13 cellular contexts compared by ENCODE assay signal in genomic region chr9:121989010-121989409, GRCh38.
DNase-seq lines count a peak whose midpoint lies in the region; ATAC-seq and TF ChIP-seq lines count a peak whose summit lies in the region.
"Had no signal": no experiment of that assay in that cellular context is flagged by ENCODE, and none has a peak within 500 bp of the region (broad histone marks: within the 10 kb centered on the region; RNA-seq: fewer than 3 reads in every experiment).

No MANE protein-coding gene starts in this region.

- WGBS in tibial nerve, 2 donors, result 57 to 62% methylated on average over 13 of the region's 13 CpGs

- H3K4me3 ChIP-seq in tibial nerve, result no peak overlapping the region
- H3K4me3 ChIP-seq: ovary had no signal

- TF ChIP-seq EP300 in tibial nerve (IDR thresholded peaks at IDR 0.05), result no peak

- no peak overlapping the region for H3K27ac ChIP-seq in tibial nerve
- H3K27ac ChIP-seq: ovary had no signal

- ATAC-seq in GM19324 (IDR thresholded peaks at IDR 0.05; ENCODE audit: low FRiP score, unreplicated experiment) (no peak), HG02763 (IDR thresholded peaks at IDR 0.05; ENCODE audit: unreplicated experiment) (no peak)
- ATAC-seq: left lobe of liver, Right ventricle myocardium inferior had no signal

- no peaks in the 10 kb centered on the region for H3K27me3 ChIP-seq in tibial nerve
- H3K27me3 ChIP-seq: ovary had no signal

- TF ChIP-seq POLR2A in tibial nerve (IDR thresholded peaks at IDR 0.05), result no peak

- H3K9me3 ChIP-seq in tibial nerve, result no peaks in the 10 kb centered on the region
- H3K9me3 ChIP-seq: ovary had no signal

- no peak for TF ChIP-seq CTCF in tibial nerve (IDR thresholded peaks at IDR 0.05)
- TF ChIP-seq CTCF in GM20000 (IDR thresholded peaks at IDR 0.05; ENCODE audit: extremely low read depth, missing control alignments), result no peak

- H3K36me3 ChIP-seq in tibial nerve, result peaks cover 0 to 8% (median 0%) of the 10 kb centered on the region in 3 donors
- H3K36me3 ChIP-seq: ovary had no signal

- in situ Hi-C loops in ACHN (cut with HindIII; ENCODE audit: low pct_ligation_motif_present, low pct_unique_long_range_greater_than_20kb, low sequenced_read_pairs), result no loop called here

- H3K4me1 ChIP-seq in tibial nerve, result peaks cover 0 to 37% (median 1%) of the 10 kb centered on the region in 4 donors

- DNase-seq in ACHN (peak; percentile 2), HT1080 (ENCODE audit: low read depth) (peak; percentile 47), cerebellum (ENCODE audit: low spot score) (peak; percentile 45), left kidney (ENCODE audit: low read depth, low spot score) (peak; percentile 76), tibial nerve (ENCODE audit: low spot score in 2 of 2) (no peak), GM20000 (ENCODE audit: low spot score) (no peak)
- DNase-seq: activated T-cell treated with anti-CD3 and anti-CD28 coated beads, Interleukin-2, amount 50 U/mL, for 24 hours; NCI-H2171; ovary had no signal

Comparison
In these comparisons a context has a peak if more than half of its experiments do, and no peak if none do; other contexts are left out.
1. DNase-seq: peak in ACHN (single experiment), HT1080 (single experiment), cerebellum (single experiment) and left kidney (single experiment); none in tibial nerve (0 of 2) and GM20000 (single experiment).